2 cellular contexts compared by ENCODE assay signal in genomic region chr11:10770626-10771254, GRCh38.
TF ChIP-seq lines count a peak whose summit lies in the region.

No MANE protein-coding gene starts in this region.

TF ChIP-seq in HCT116, 20 proteins besides CTCF, POLR2A, EP300 and RAD21:
- TF ChIP-seq REST (IDR thresholded peaks at IDR 0.05; ENCODE audit: low read depth) (no peak), CBX3 (IDR thresholded peaks at IDR 0.05; ENCODE audit: low read depth) (no peak), ATF3 (IDR thresholded peaks at IDR 0.05) (no peak), SP1 (IDR thresholded peaks at IDR 0.05; ENCODE audit: low read depth) (no peak), EGR1 (IDR thresholded peaks at IDR 0.05; ENCODE audit: low read depth) (no peak), SIN3A (IDR thresholded peaks at IDR 0.05; ENCODE audit: low read depth) (no peak), YY1 (IDR thresholded peaks at IDR 0.05; ENCODE audit: extremely low read depth, insufficient replicate concordance, low read depth, low read length) (no peak), ZNF274 (IDR thresholded peaks at IDR 0.05; ENCODE audit: low read depth, low read length) (no peak), SRF (IDR thresholded peaks at IDR 0.05; ENCODE audit: low read depth) (no peak), ELF1 (IDR thresholded peaks at IDR 0.05; ENCODE audit: borderline replicate concordance, low read depth) (no peak), EZH2 (IDR thresholded peaks at IDR 0.05) (no peak), ZBTB33 (IDR thresholded peaks at IDR 0.05; ENCODE audit: extremely low read depth, insufficient replicate concordance, low read length) (no peak), JUND (IDR thresholded peaks at IDR 0.05) (no peak)

TF ChIP-seq in endothelial cell of umbilical vein, 7 proteins besides CTCF, POLR2A, EP300 and RAD21:
- no peak for TF ChIP-seq JUN (IDR thresholded peaks at IDR 0.05; ENCODE audit: borderline replicate concordance, insufficient read depth, insufficient read length, low read depth)
